9 cellular contexts compared by ENCODE assay signal in genomic region chr12:121110211-121110940, GRCh38. TPM values are rescaled to one million over a fixed set of nuclear protein-coding genes. Genes with fewer than 3 reads are reported as not detected.
A peak's percentile ranks its signal among the peaks of the same experiment; 100 is the strongest.
DNase-seq lines count a peak whose midpoint lies in the region; ATAC-seq and TF ChIP-seq lines count a peak whose summit lies in the region.
"Had no signal": no experiment of that assay in that cellular context is flagged by ENCODE, and none has a peak within 500 bp of the region (broad histone marks: within the 10 kb centered on the region; RNA-seq: fewer than 3 reads in every experiment).

No MANE protein-coding gene starts in this region.

- no peak overlapping the region for H3K9ac ChIP-seq in endodermal cell (ENCODE audit: extremely low read depth, low read length, poor library complexity, severe bottlenecking)
- H3K9ac ChIP-seq: BLaER1 had no signal

- H3K27ac Mint-ChIP-seq in activated CD8-positive, alpha-beta T cell treated with anti-CD3 and anti-CD28 coated beads for 36 hours = no peak overlapping the region
- H3K27ac Mint-ChIP-seq in endodermal cell = no peak overlapping the region
- no peak overlapping the region for H3K27ac Mint-ChIP-seq in stimulated activated naive B cell treated with anti-CD40 and anti-IgM and Interleukin-4, amounts not matched to agents 10 μg/mL and 1 μg/mL and 100 μg/mL, for 72 hours

- no peaks in the 10 kb centered on the region for H3K36me3 Mint-ChIP-seq in activated CD8-positive, alpha-beta T cell treated with anti-CD3 and anti-CD28 coated beads for 36 hours (ENCODE audit: low read depth)
- no peaks in the 10 kb centered on the region for H3K36me3 Mint-ChIP-seq in endodermal cell (ENCODE audit: low read depth)
- H3K36me3 Mint-ChIP-seq in stimulated activated naive B cell treated with anti-CD40 and anti-IgM and Interleukin-4, amounts not matched to agents 10 μg/mL and 1 μg/mL and 100 μg/mL, for 72 hours = no peaks in the 10 kb centered on the region

- H3K36me3 ChIP-seq in endodermal cell (ENCODE audit: control insufficient read depth, insufficient read depth, low read length) (no peaks in the 10 kb centered on the region), mucosa of descending colon (ENCODE audit: low read depth) (no peaks in the 10 kb centered on the region)
- H3K36me3 ChIP-seq: BLaER1 had no signal

- ATAC-seq in HG03196 (IDR thresholded peaks at IDR 0.05; ENCODE audit: unreplicated experiment) (peak; percentile 79), mucosa of descending colon (peak; percentile 85)
- ATAC-seq in activated CD8-positive, alpha-beta T cell treated with anti-CD3 and anti-CD28 coated beads for 36 hours = peak; percentile 86
- ATAC-seq in stimulated activated naive B cell treated with anti-CD40 and anti-IgM and Interleukin-4, amounts not matched to agents 10 μg/mL and 1 μg/mL and 100 μg/mL, for 72 hours (replicated peaks) = peak; percentile 83 to 89

- no peaks in the 10 kb centered on the region for H3K9me3 Mint-ChIP-seq in activated CD8-positive, alpha-beta T cell treated with anti-CD3 and anti-CD28 coated beads for 36 hours
- H3K9me3 Mint-ChIP-seq in endodermal cell = no peaks in the 10 kb centered on the region
- H3K9me3 Mint-ChIP-seq in stimulated activated naive B cell treated with anti-CD40 and anti-IgM and Interleukin-4, amounts not matched to agents 10 μg/mL and 1 μg/mL and 100 μg/mL, for 72 hours = no peaks in the 10 kb centered on the region

- peak; percentile 44 for DNase-seq in NCI-H1436 (lab: John Stamatoyannopoulos, UW)
- no peak for DNase-seq in NCI-H1436 treated with DMSO at 0.1 percent for 48 hours (lab: John Stamatoyannopoulos, UW)
- DNase-seq in NCI-H774 (lab: John Stamatoyannopoulos, UW) = peak; percentile 68
- DNase-seq in activated CD8-positive, alpha-beta T cell treated with anti-CD3 and anti-CD28 coated beads for 36 hours = peak; percentile 82
- peak; percentile 89 for DNase-seq in endodermal cell
- peak in 2 of 3 donors; percentile 61 to 81 for DNase-seq in mucosa of descending colon
- DNase-seq in stimulated activated naive B cell treated with anti-CD40 and anti-IgM and Interleukin-4, amounts not matched to agents 10 μg/mL and 1 μg/mL and 100 μg/mL, for 72 hours = peak; percentile 44

- peak; percentile 97 for TF ChIP-seq CTCF in activated CD8-positive, alpha-beta T cell treated with anti-CD3 and anti-CD28 coated beads for 36 hours (IDR thresholded peaks at IDR 0.05)
- peak; percentile 99 for TF ChIP-seq CTCF in endodermal cell (conservative IDR thresholded peaks at IDR 0.05)
- peak; percentile 76 for TF ChIP-seq CTCF in mucosa of descending colon (IDR thresholded peaks at IDR 0.05)

- no peaks in the 10 kb centered on the region for H3K27me3 Mint-ChIP-seq in activated CD8-positive, alpha-beta T cell treated with anti-CD3 and anti-CD28 coated beads for 36 hours
- H3K27me3 Mint-ChIP-seq in endodermal cell (ENCODE audit: insufficient read depth) = no peaks in the 10 kb centered on the region
- H3K27me3 Mint-ChIP-seq in stimulated activated naive B cell treated with anti-CD40 and anti-IgM and Interleukin-4, amounts not matched to agents 10 μg/mL and 1 μg/mL and 100 μg/mL, for 72 hours = no peaks in the 10 kb centered on the region

- H3K9me3 ChIP-seq in endodermal cell (ENCODE audit: control insufficient read depth, low read length) (no peaks in the 10 kb centered on the region), mucosa of descending colon (no peaks in the 10 kb centered on the region)
- H3K9me3 ChIP-seq: BLaER1 had no signal

- CTCF ChIA-PET in activated CD8-positive, alpha-beta T cell treated with anti-CD3 and anti-CD28 coated beads for 36 hours (lab: Charles Lee) = interaction anchor here (0.6 to 8.4 kb wide), 23 partner anchors 8 to 138 kb away, joined by 3 to 43 read pairs (median 3); no protein-coding TSS in a partner anchor

- no peak overlapping the region for H3K4me3 Mint-ChIP-seq in activated CD8-positive, alpha-beta T cell treated with anti-CD3 and anti-CD28 coated beads for 36 hours
- H3K4me3 Mint-ChIP-seq in endodermal cell = no peak overlapping the region
- no peak overlapping the region for H3K4me3 Mint-ChIP-seq in stimulated activated naive B cell treated with anti-CD40 and anti-IgM and Interleukin-4, amounts not matched to agents 10 μg/mL and 1 μg/mL and 100 μg/mL, for 72 hours

- H3K4me3 ChIP-seq in endodermal cell (ENCODE audit: low read length) = no peak overlapping the region
- no peak overlapping the region for H3K4me3 ChIP-seq in mucosa of descending colon
- H3K4me3 ChIP-seq: BLaER1 had no signal

- intact Hi-C loops in activated CD8-positive, alpha-beta T cell treated with anti-CD3 and anti-CD28 coated beads for 36 hours (cut with micrococcal nuclease) = no loop called here
- intact Hi-C loops in mucosa of descending colon (cut with DNase I, micrococcal nuclease) = no loop called here

- H3K4me1 ChIP-seq in endodermal cell (ENCODE audit: control insufficient read depth, insufficient read depth, low read length) (no peaks in the 10 kb centered on the region), mucosa of descending colon (ENCODE audit: low read depth) (peaks cover 2% of the 10 kb centered on the region)

- 58 to 66% methylated on average over 8 of the region's 8 CpGs for WGBS in endodermal cell (ENCODE audit: insufficient coverage in 1 of 2, insufficient read length in 1 of 2), 2 experiments

- no peak overlapping the region for H3K27ac ChIP-seq in endodermal cell (ENCODE audit: low read depth, low read length)
- H3K27ac ChIP-seq: BLaER1 had no signal

- peaks cover 2% of the 10 kb centered on the region for H3K4me1 Mint-ChIP-seq in activated CD8-positive, alpha-beta T cell treated with anti-CD3 and anti-CD28 coated beads for 36 hours (ENCODE audit: low read depth)
- H3K4me1 Mint-ChIP-seq in endodermal cell = no peaks in the 10 kb centered on the region
- peaks cover 3 to 7% of the 10 kb centered on the region in 2 donors for H3K4me1 Mint-ChIP-seq in stimulated activated naive B cell treated with anti-CD40 and anti-IgM and Interleukin-4, amounts not matched to agents 10 μg/mL and 1 μg/mL and 100 μg/mL, for 72 hours

- no peaks in the 10 kb centered on the region for H3K27me3 ChIP-seq in endodermal cell (ENCODE audit: control insufficient read depth, insufficient read depth, low read length, poor library complexity, severe bottlenecking)
- H3K27me3 ChIP-seq: BLaER1 had no signal

- POLR2A ChIA-PET in activated CD8-positive, alpha-beta T cell treated with anti-CD3 and anti-CD28 coated beads for 36 hours (lab: Charles Lee) = interaction anchor here (0.6 kb wide), 2 partner anchors 16 to 31 kb away, joined by 3 read pairs; no protein-coding TSS in a partner anchor

RNA-seq across cellular contexts. Expression of gene P2RX7, which starts 22.3 kb away (rescaled TPM):
- total RNA-seq in activated CD8-positive, alpha-beta T cell treated with anti-CD3 and anti-CD28 coated beads for 36 hours = 1 to 10 TPM; 3.6 to 4.7 TPM
- total RNA-seq in endodermal cell = under 1 TPM in 1 of 2 donors, not detected in 1; 0.18 TPM
- polyA plus RNA-seq in endodermal cell (2013, experiment 1 of 2) = 0.64 TPM
- 0.33 TPM for polyA plus RNA-seq in endodermal cell (2013, experiment 2 of 2)
- 10 to 100 TPM in 1 of 3 donors, 1 to 10 TPM in 2; 1.0 to 10.9 (median 1.4) TPM for total RNA-seq in mucosa of descending colon
